In the genomic region with DNA sequence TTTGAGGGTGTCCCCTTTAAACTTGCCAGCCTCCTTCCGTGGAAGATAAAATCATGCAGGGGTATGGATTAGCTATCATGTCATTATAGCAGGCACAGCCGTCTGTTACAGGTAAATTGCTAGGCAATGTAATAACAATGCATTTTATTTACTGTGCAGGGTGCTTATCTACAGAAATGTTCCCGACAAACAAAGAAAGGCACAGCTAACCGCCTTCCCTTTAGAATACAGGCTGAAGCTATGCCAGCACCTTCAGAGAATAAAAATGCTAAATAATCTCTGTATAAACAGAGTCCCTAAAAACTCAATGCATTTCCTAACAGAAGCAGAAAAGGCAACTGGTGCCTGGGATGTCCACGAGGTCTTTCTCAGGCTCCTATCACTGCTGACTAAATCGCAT, we compare ENCODE assay signal across 28 cellular contexts.
DNase-seq lines count a peak whose midpoint lies in the region; TF ChIP-seq lines count a peak whose summit lies in the region.
"Had no signal": no experiment of that assay in that cellular context is flagged by ENCODE, and none has a peak within 500 bp of the region (broad histone marks: within the 10 kb centered on the region; RNA-seq: fewer than 3 reads in every experiment).

No MANE protein-coding gene starts in this region.

- TF ChIP-seq CTCF in C4-2B (conservative IDR thresholded peaks at IDR 0.05) (no peak), neural cell (IDR thresholded peaks at IDR 0.05; ENCODE audit: poor library complexity, severe bottlenecking) (no peak), tibial artery (IDR thresholded peaks at IDR 0.05) (no peak)

- no peak overlapping the region for H3K9ac ChIP-seq in neural cell (ENCODE audit: low read length)
- H3K9ac ChIP-seq: BLaER1 treated with 17β-estradiol and CSF1 and Interleukin-3, amounts not matched to agents 10 nM and 100 nM had no signal

- H3K27ac ChIP-seq in C4-2B (peak overlapping the region; percentile 35; the same call in 1 of the 2 replicates), neural cell (ENCODE audit: low read length) (no peak overlapping the region), tibial artery (no peak overlapping the region)
- H3K27ac ChIP-seq: BLaER1 treated with 17β-estradiol and CSF1 and Interleukin-3, amounts not matched to agents 10 nM and 100 nM; prostate gland; sigmoid colon; SK-N-MC had no signal

- H3K4me3 ChIP-seq in neural cell (ENCODE audit: low read length) = no peak overlapping the region
- H3K4me3 ChIP-seq in tibial artery = no peak overlapping the region
- H3K4me3 ChIP-seq: BLaER1 treated with 17β-estradiol and CSF1 and Interleukin-3, amounts not matched to agents 10 nM and 100 nM; prostate gland; sigmoid colon; SK-N-MC had no signal

- no peak overlapping the region for H2AFZ ChIP-seq in neural cell (ENCODE audit: low read depth, low read length)

- TF ChIP-seq RAD21 in neural cell (conservative IDR thresholded peaks at IDR 0.05) = no peak

- DNase-seq in DMS153 treated with DMSO at 0.1 percent for 48 hours (lab: John Stamatoyannopoulos, UW; ENCODE audit: unreplicated experiment) (peak; percentile 34), NCI-H748 (lab: John Stamatoyannopoulos, UW; ENCODE audit: unreplicated experiment) (peak; percentile 71), putamen (ENCODE audit: low spot score) (no peak), tibial artery (no peak), RKO (ENCODE audit: low spot score) (no peak)
- no peak for DNase-seq in activated naive CD4-positive, alpha-beta T cell treated with anti-CD3 and anti-CD28 coated beads, Interleukin-2, amount 50 U/mL, for 16 hours
- DNase-seq: activated CD4-positive, alpha-beta T cell treated with anti-CD3 and anti-CD28 coated beads, Interleukin-2, amount 50 U/mL, for 48 hours; activated naive CD4-positive, alpha-beta T cell; cerebellar nuclear complex; dermis blood vessel endothelial cell; DND-41; endodermal cell; foreskin fibroblast; head of caudate nucleus; HFFc6; Kasumi-1; kidney; MV-4-11; NCI-H1694 treated with DMSO at 0.1 percent for 48 hours; NCI-H446; OCI-M1; sigmoid colon; stimulated activated CD4-positive, alpha-beta T cell treated with anti-CD3 and anti-CD28 coated beads, Interleukin-4, amount 100 ng/mL, for 24 hours had no signal

- H3K9me3 ChIP-seq in neural cell (ENCODE audit: low read length) (no peaks in the 10 kb centered on the region), tibial artery (no peaks in the 10 kb centered on the region)
- H3K9me3 ChIP-seq: BLaER1 treated with 17β-estradiol and CSF1 and Interleukin-3, amounts not matched to agents 10 nM and 100 nM; prostate gland; sigmoid colon had no signal

- no peak overlapping the region for H3K4me2 ChIP-seq in neural cell (ENCODE audit: low read length)
- H3K4me2 ChIP-seq: BLaER1 treated with 17β-estradiol and CSF1 and Interleukin-3, amounts not matched to agents 10 nM and 100 nM had no signal

- H3K4me1 ChIP-seq in tibial artery = no peaks in the 10 kb centered on the region
- H3K4me1 ChIP-seq: BLaER1 treated with 17β-estradiol and CSF1 and Interleukin-3, amounts not matched to agents 10 nM and 100 nM; prostate gland had no signal

- no peaks in the 10 kb centered on the region for H3F3A ChIP-seq in neural cell (ENCODE audit: insufficient read depth, low read length, poor library complexity, severe bottlenecking)

- no peak for TF ChIP-seq EP300 in neural cell (conservative IDR thresholded peaks at IDR 0.05; ENCODE audit: poor library complexity, severe bottlenecking)

- no peaks in the 10 kb centered on the region for H3K79me2 ChIP-seq in neural cell (replicated peaks; ENCODE audit: insufficient read depth, low read length)

- peaks cover 3% of the 10 kb centered on the region for H3K27me3 ChIP-seq in neural cell (ENCODE audit: insufficient read depth, low read depth, low read length)
- H3K27me3 ChIP-seq in tibial artery = no peaks in the 10 kb centered on the region
- H3K27me3 ChIP-seq: sigmoid colon had no signal

- no peaks in the 10 kb centered on the region for H3K9me2 ChIP-seq in neural cell (ENCODE audit: insufficient read depth, low read length)

- H4K20me1 ChIP-seq in neural cell (ENCODE audit: insufficient read depth) = no peaks in the 10 kb centered on the region
- H4K20me1 ChIP-seq: BLaER1 treated with 17β-estradiol and CSF1 and Interleukin-3, amounts not matched to agents 10 nM and 100 nM had no signal

- H3K36me3 ChIP-seq in neural cell (ENCODE audit: insufficient read depth, low read length) = no peaks in the 10 kb centered on the region
- no peaks in the 10 kb centered on the region for H3K36me3 ChIP-seq in tibial artery
- H3K36me3 ChIP-seq: BLaER1 treated with 17β-estradiol and CSF1 and Interleukin-3, amounts not matched to agents 10 nM and 100 nM; prostate gland; sigmoid colon had no signal

- intact Hi-C loops in tibial artery (cut with DNase I; ENCODE audit: low total_unique reads) = loop anchor here (2.0 kb wide), 1 partner anchor 384 kb away; no protein-coding TSS in a partner anchor

TF ChIP-seq in neural cell, 6 proteins besides CTCF, POLR2A, EP300 and RAD21:
- no peak for TF ChIP-seq TAF1 (IDR thresholded peaks at IDR 0.05; ENCODE audit: low read depth)
- peak; percentile 35 for TF ChIP-seq POLR2AphosphoS5 (IDR thresholded peaks at IDR 0.05)
- no peak for TF ChIP-seq MXI1 (conservative IDR thresholded peaks at IDR 0.05; ENCODE audit: poor library complexity, severe bottlenecking)

Comparison
In these comparisons a context has a peak if more than half of its experiments do, and no peak if none do; other contexts are left out.
1. DNase-seq: peak in DMS153 treated with DMSO at 0.1 percent for 48 hours (single experiment) and NCI-H748 (single experiment); none in putamen (single experiment), activated naive CD4-positive, alpha-beta T cell treated with anti-CD3 and anti-CD28 coated beads, Interleukin-2, amount 50 U/mL, for 16 hours (single experiment), tibial artery (0 of 2) and RKO (single experiment).